In the genomic region with DNA sequence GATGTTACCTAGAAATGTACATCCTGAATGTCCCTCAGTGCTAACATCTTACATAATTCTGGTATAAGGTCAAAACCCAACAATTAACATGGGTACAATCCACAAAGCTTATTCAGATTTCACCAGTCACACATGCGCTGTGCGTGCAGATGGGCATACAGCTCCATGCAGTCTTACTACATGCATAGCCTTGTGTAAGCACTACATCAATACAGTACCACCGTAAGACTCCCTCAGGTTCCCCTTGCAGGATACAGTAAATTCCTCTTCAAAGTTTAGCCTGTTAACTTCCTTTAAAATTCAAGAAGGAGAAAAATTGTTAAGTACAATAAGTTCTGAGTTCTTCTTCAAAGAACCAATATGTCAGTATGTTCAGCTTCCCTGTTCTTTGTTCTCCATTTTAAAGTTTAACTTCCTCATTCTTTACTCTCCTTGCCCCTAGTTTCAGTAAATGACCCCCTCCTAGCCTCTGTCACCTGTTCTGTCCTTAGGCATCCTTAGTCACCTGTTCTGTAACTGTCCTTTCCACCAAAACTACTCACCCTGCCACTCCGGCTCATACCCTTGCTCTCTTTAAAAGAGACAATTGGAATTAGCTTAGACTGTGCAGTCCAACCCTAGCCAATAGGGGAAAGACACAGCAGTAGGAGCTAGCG, we compare ENCODE assay signal across 19 cellular contexts.
"Had no signal": no experiment of that assay in that cellular context is flagged by ENCODE, and none has a peak within 500 bp of the region (broad histone marks: within the 10 kb centered on the region; RNA-seq: fewer than 3 reads in every experiment).

No MANE protein-coding gene starts in this region.

- H3K9me3 Mint-ChIP-seq: activated T-helper 17 cell treated with anti-CD3 and anti-CD28 coated beads, Interleukin-2, amount 50 U/mL, for 72 hours had no signal

- H3K4me3 Mint-ChIP-seq: activated T-helper 17 cell treated with anti-CD3 and anti-CD28 coated beads, Interleukin-2, amount 50 U/mL, for 72 hours; natural killer cell treated with Interleukin-12 subunit alpha and Interleukin-12 subunit beta and Interleukin-15 and Interleukin-18, amount 100 ng/mL, for 72 hours had no signal

- ATAC-seq: activated CD4-positive, CD25-positive, alpha-beta regulatory T cell treated with anti-CD3 and anti-CD28 coated beads, Interleukin-2, amount 50 U/mL, for 24 hours; activated T-helper 17 cell treated with anti-CD3 and anti-CD28 coated beads, Interleukin-2, amount 50 U/mL, for 72 hours; natural killer cell treated with Interleukin-12 subunit alpha and Interleukin-12 subunit beta and Interleukin-15 and Interleukin-18, amount 100 ng/mL, for 72 hours had no signal

- H3K27me3 Mint-ChIP-seq: activated T-helper 17 cell treated with anti-CD3 and anti-CD28 coated beads, Interleukin-2, amount 50 U/mL, for 72 hours; natural killer cell treated with Interleukin-12 subunit alpha and Interleukin-12 subunit beta and Interleukin-15 and Interleukin-18, amount 100 ng/mL, for 72 hours; progenitor cell of endocrine pancreas had no signal

- DNase-seq: activated CD4-positive, alpha-beta T cell treated with anti-CD3 and anti-CD28 coated beads, Interleukin-2, amount 50 U/mL, for 4 hours; activated naive CD4-positive, alpha-beta T cell treated with Interleukin-2 at 50 U/mL for 16 hours; activated T-cell treated with anti-CD3 and anti-CD28 coated beads for 4 hours; anterior cingulate cortex; cortex of kidney; effector CD8-positive, alpha-beta T cell; foreskin fibroblast; glutamatergic neuron; hypothalamus; left ventricle myocardium superior; mesendoderm; nucleus accumbens; stimulated activated CD4-positive, alpha-beta T cell treated with anti-CD3 and anti-CD28 coated beads, Interleukin-15, amount 100 ng/mL, for 24 hours; stimulated activated CD4-positive, alpha-beta T cell treated with anti-CD3 and anti-CD28 coated beads, Interleukin-4, amount 100 ng/mL, for 1 hour; stimulated activated naive CD4-positive, alpha-beta T cell treated with Interleukin-2 at 50 U/mL for 16 hours had no signal

- H3K27ac Mint-ChIP-seq: activated T-helper 17 cell treated with anti-CD3 and anti-CD28 coated beads, Interleukin-2, amount 50 U/mL, for 72 hours; natural killer cell treated with Interleukin-12 subunit alpha and Interleukin-12 subunit beta and Interleukin-15 and Interleukin-18, amount 100 ng/mL, for 72 hours; progenitor cell of endocrine pancreas had no signal
